ENCODE assay signal across 18 cellular contexts in genomic region chr11:71478216-71478840, GRCh38. TPM values are rescaled to one million over a fixed set of nuclear protein-coding genes. Genes with fewer than 3 reads are reported as not detected.
DNase-seq lines count a peak whose midpoint lies in the region; ATAC-seq, FAIRE-seq and TF ChIP-seq lines count a peak whose summit lies in the region.
"Had no signal": no experiment of that assay in that cellular context is flagged by ENCODE, and none has a peak within 500 bp of the region (broad histone marks: within the 10 kb centered on the region; RNA-seq: fewer than 3 reads in every experiment).

No MANE protein-coding gene starts in this region.

- no peaks in the 10 kb centered on the region for H3K4me1 ChIP-seq in Panc1 (ENCODE audit: control insufficient read depth, insufficient read depth, low read length)
- H3K4me1 ChIP-seq in H1 (replicated peaks in 1 of 4; ENCODE audit: control insufficient read depth in 3 of 4, insufficient read depth in 4 of 4, low read length in 3 of 4), result peaks cover 0 to 9% (median 4%) of the 10 kb centered on the region in 4 experiments; a peak in 6 of 7 replicates
- H3K4me1 ChIP-seq in spleen, result peaks cover 0 to 17% (median 7%) of the 10 kb centered on the region in 6 donors

- no peaks in the 10 kb centered on the region for H3K79me2 ChIP-seq in H1 (ENCODE audit: control insufficient read depth in 1 of 2, insufficient read depth in 2 of 2, low read length in 2 of 2)

- H3K36me3 ChIP-seq in Panc1 (ENCODE audit: control insufficient read depth, insufficient read depth, low read length) (peaks cover 4% of the 10 kb centered on the region), H1 (ENCODE audit: control insufficient read depth in 2 of 4, insufficient read depth in 4 of 4, low read length in 3 of 4) (peaks cover 7 to 24% (median 18%) of the 10 kb centered on the region in 4 experiments), spleen (peaks cover 0 to 100% (median 93%) of the 10 kb centered on the region in 6 donors)

- H3K4me3 ChIP-seq in Panc1 (ENCODE audit: low read depth in 2 of 2, low read length in 2 of 2) (no peak overlapping the region), H1 (ENCODE audit: extremely low read depth in 1 of 4, insufficient read depth in 2 of 4, low read depth in 3 of 4, low read length in 4 of 4) (no peak overlapping the region), spleen (no peak overlapping the region)
- H3K4me3 ChIP-seq: GM23248 had no signal

- no peak overlapping the region for H4K91ac ChIP-seq in H1 (replicated peaks; ENCODE audit: insufficient read length, low read length)

- peaks cover 6 to 15% of the 10 kb centered on the region in 2 experiments for H4K20me1 ChIP-seq in H1 (replicated peaks in 1 of 2; ENCODE audit: control insufficient read depth in 1 of 2, insufficient read depth in 2 of 2, low read length in 2 of 2)

- no peak overlapping the region for H4K5ac ChIP-seq in H1 (ENCODE audit: insufficient read length, low read depth, low read length)

- H3K27ac Mint-ChIP-seq in activated naive CD8-positive, alpha-beta T cell treated with anti-CD3 and anti-CD28 coated beads for 36 hours, result no peak overlapping the region
- H3K27ac Mint-ChIP-seq: CD4-positive, alpha-beta T cell had no signal

- CTCF ChIA-PET in Panc1 (lab: Charles Lee) (no interaction called here), H1 (lab: Charles Lee; ENCODE audit: partially characterized antibody) (interaction anchor here (1.1 kb wide), 1 partner anchor 106 kb away, joined by 3 read pairs; no protein-coding TSS in a partner anchor)

- H3K4me2 ChIP-seq in H1 (ENCODE audit: insufficient read depth in 1 of 2, low read depth in 2 of 2, low read length in 2 of 2), result no peak overlapping the region; a peak in 1 of 4 replicates

- H3K9ac ChIP-seq in H1 (replicated peaks in 1 of 4; ENCODE audit: extremely low read depth in 1 of 4, low read depth in 3 of 4, low read length in 3 of 4), result no peak overlapping the region
- H3K9ac ChIP-seq: GM23248 had no signal

- H2BK15ac ChIP-seq in H1 (ENCODE audit: low read length), result no peak overlapping the region

- H3K23ac ChIP-seq in H1 (ENCODE audit: insufficient read length), result no peak overlapping the region

- H3K27ac ChIP-seq in Panc1 (ENCODE audit: low read length), result no peak overlapping the region
- H3K27ac ChIP-seq in H1 (ENCODE audit: low read depth, low read length), result no peak overlapping the region
- peak overlapping the region in 5 of 8 donors; percentile 11 to 50 (median 28) for H3K27ac ChIP-seq in spleen
- H3K27ac ChIP-seq: GM23248 had no signal

- H2AFZ ChIP-seq in H1 (ENCODE audit: low read length), result no peak overlapping the region
- H2AFZ ChIP-seq: GM23248 had no signal

- no peak for FAIRE-seq in H1 (lab: Jason Lieb, UNC)
- FAIRE-seq: G401.6, GM12892 had no signal

- no peak overlapping the region for H3K56ac ChIP-seq in H1 (replicated peaks; ENCODE audit: insufficient read length, low read depth, low read length)

- no peak for TF ChIP-seq CTCF in Panc1 (IDR thresholded peaks at IDR 0.05)
- no peak for TF ChIP-seq CTCF in H1 (IDR thresholded peaks at IDR 0.05; ENCODE audit: control extremely low read depth in 1 of 3, insufficient read depth in 1 of 3, low read depth in 1 of 3, low read length in 3 of 3)
- TF ChIP-seq CTCF in spleen (IDR thresholded peaks at IDR 0.05 in 8 of 11, conservative IDR thresholded peaks at IDR 0.05 in 3 of 11), result no peak

- no peak for TF ChIP-seq EP300 in H1 (IDR thresholded peaks at IDR 0.05; ENCODE audit: borderline replicate concordance in 1 of 2, low read depth in 2 of 2, low read length in 2 of 2)

- no peaks in the 10 kb centered on the region for H3K9me3 ChIP-seq in Panc1 (ENCODE audit: control insufficient read depth, insufficient read depth, low read depth, low read length)
- no peaks in the 10 kb centered on the region for H3K9me3 ChIP-seq in H1 (ENCODE audit: insufficient read depth in 2 of 2, low read depth in 1 of 2, low read length in 1 of 2)
- no peaks in the 10 kb centered on the region for H3K9me3 ChIP-seq in spleen

- in situ Hi-C loops in Panc1 (cut with HindIII; ENCODE audit: low pct_unique_long_range_greater_than_20kb, low sequenced_read_pairs), result no loop called here

- no peak overlapping the region for H2BK20ac ChIP-seq in H1 (ENCODE audit: low read length)

- TSS peak; percentile 41 for BruUV-seq in Panc1 (replicated peaks; lab: Mats Ljungman, UMichigan)

- TF ChIP-seq POLR2A in H1 (IDR thresholded peaks at IDR 0.05; ENCODE audit: control extremely low read depth in 1 of 2, low read depth in 2 of 2, low read length in 2 of 2) (no peak), spleen (IDR thresholded peaks at IDR 0.05) (no peak)

- H3K4me3 Mint-ChIP-seq in activated naive CD8-positive, alpha-beta T cell treated with anti-CD3 and anti-CD28 coated beads for 36 hours, result no peak overlapping the region
- H3K4me3 Mint-ChIP-seq: CD4-positive, alpha-beta T cell had no signal

- ATAC-seq in Right ventricle myocardium superior (ENCODE audit: poor library complexity), result no peak
- ATAC-seq in left cardiac atrium, result no peak
- no peak for ATAC-seq in Panc1
- ATAC-seq in GM19035 (IDR thresholded peaks at IDR 0.05; ENCODE audit: unreplicated experiment), result no peak
- ATAC-seq in HG02798 (IDR thresholded peaks at IDR 0.05; ENCODE audit: poor library complexity, unreplicated experiment), result no peak

- H3K23me2 ChIP-seq in H1 (ENCODE audit: low read depth, low read length), result no peaks in the 10 kb centered on the region

- no peak overlapping the region for H3K18ac ChIP-seq in H1 (ENCODE audit: extremely low read depth, low read length)

- no peaks in the 10 kb centered on the region for H3K9me3 Mint-ChIP-seq in activated naive CD8-positive, alpha-beta T cell treated with anti-CD3 and anti-CD28 coated beads for 36 hours
- H3K9me3 Mint-ChIP-seq: CD4-positive, alpha-beta T cell had no signal

- no peaks in the 10 kb centered on the region for H3K27me3 Mint-ChIP-seq in activated naive CD8-positive, alpha-beta T cell treated with anti-CD3 and anti-CD28 coated beads for 36 hours
- H3K27me3 Mint-ChIP-seq: CD4-positive, alpha-beta T cell had no signal

- DNase-seq in Right ventricle myocardium superior (peak; percentile 27), left cardiac atrium (no peak), Panc1 (ENCODE audit: low read depth, low spot score) (no peak), H1 (ENCODE audit: low read depth in 1 of 2, low spot score in 2 of 2) (no peak), spleen (peak; percentile 68)
- no peak for DNase-seq in activated naive CD8-positive, alpha-beta T cell treated with anti-CD3 and anti-CD28 coated beads for 36 hours
- DNase-seq: 8988T; AML-193; C1 segment of cervical spinal cord; CD4-positive, alpha-beta T cell; DMS79 treated with DMSO at 0.1 percent for 48 hours; EL; GM23248 had no signal

- H3K36me3 Mint-ChIP-seq in activated naive CD8-positive, alpha-beta T cell treated with anti-CD3 and anti-CD28 coated beads for 36 hours, result peaks cover 19% of the 10 kb centered on the region

- peak overlapping the region; percentile 52; the same call in 1 of the 2 replicates for H2BK5ac ChIP-seq in H1 (ENCODE audit: low read depth, low read length)

- intact Hi-C loops in Right ventricle myocardium superior (cut with DNase I) (no loop called here), left cardiac atrium (cut with DNase I) (no loop called here), Panc1 (cut with micrococcal nuclease; ENCODE audit: unreplicated experiment) (no loop called here), spleen (cut with DNase I; ENCODE audit: low total_unique reads) (no loop called here)

- no peak overlapping the region for H2BK120ac ChIP-seq in H1 (replicated peaks; ENCODE audit: low read depth, low read length)

- H2BK12ac ChIP-seq in H1 (ENCODE audit: low read depth, low read length), result 0 out of 2 replicates have a peak overlapping the region, but pooled peaks have one; percentile 9

- POLR2A ChIA-PET in Panc1 (lab: Charles Lee), result no interaction called here
- POLR2A ChIA-PET in H1 (lab: Charles Lee; ENCODE audit: partially characterized antibody), result interaction anchor here (1.0 kb wide), 1 partner anchor 15 kb away, joined by 4 read pairs; no protein-coding TSS in a partner anchor

- no peak overlapping the region for H3K14ac ChIP-seq in H1 (ENCODE audit: insufficient read length)

- no peaks in the 10 kb centered on the region for H3K79me1 ChIP-seq in H1 (ENCODE audit: low read depth, low read length)

- H3K27me3 ChIP-seq in Panc1 (ENCODE audit: control insufficient read depth, insufficient read depth, low read length) (no peaks in the 10 kb centered on the region), H1 (replicated peaks in 1 of 4; ENCODE audit: control insufficient read depth in 3 of 4, extremely low read depth in 1 of 4, insufficient read depth in 3 of 4, low read length in 3 of 4) (no peaks in the 10 kb centered on the region), spleen (replicated peaks in 1 of 7) (no peaks in the 10 kb centered on the region)

- no peak for TF ChIP-seq RAD21 in H1 (IDR thresholded peaks at IDR 0.05 in 1 of 2, conservative IDR thresholded peaks at IDR 0.05 in 1 of 2; ENCODE audit: low read depth in 2 of 2, low read length in 2 of 2)

- H3K4me1 Mint-ChIP-seq in activated naive CD8-positive, alpha-beta T cell treated with anti-CD3 and anti-CD28 coated beads for 36 hours, result no peaks in the 10 kb centered on the region

- no peak overlapping the region for H2AK5ac ChIP-seq in H1 (ENCODE audit: low read depth, low read length)

- H3K4ac ChIP-seq in H1 (replicated peaks; ENCODE audit: insufficient read length, low read depth, low read length), result no peak overlapping the region

- peak overlapping the region; percentile 31; the same call in 1 of the 2 replicates for H4K8ac ChIP-seq in H1 (ENCODE audit: extremely low read depth, insufficient read depth, low read length)

- 91% methylated on average over 24 of the region's 24 CpGs; no CpG with 5 or more reads in 1 of the 2 experiments for WGBS in H1 (ENCODE audit: extremely low coverage in 1 of 2, insufficient coverage in 1 of 2, insufficient read length in 1 of 2, insufficient replicate concordance in 2 of 2, low coverage in 1 of 2, low lambda C conversion rate in 2 of 2, missing lambda C conversion rate in 1 of 2), 2 experiments
- 64 to 78% (median 70%) methylated on average over 24 of the region's 24 CpGs for WGBS in spleen, 5 donors

RNA-seq across cellular contexts. Expression of gene NADSYN1, which starts 25.3 kb away (rescaled TPM):
- total RNA-seq in Right ventricle myocardium superior (18.5 TPM), left cardiac atrium (10 to 100 TPM; 25.9 to 26.7 TPM), Panc1 (2021; ENCODE audit: unreplicated experiment) (76.1 TPM), spleen (100 to 1,000 TPM in 6 of 7 donors, 10 to 100 TPM in 1; 89.6 to 137 (median 112) TPM)
- 69.6 TPM for polyA plus RNA-seq in Panc1 (2012; ENCODE audit: insufficient read length)
- 36.2 and 38.3 TPM in 2 replicates for total RNA-seq in H1 (2021; fragmentation: NEBNext Ultra II Directional; extraction: Animal tissue kit (Norgen Biotek cat#: 25700))
- polyA plus RNA-seq in H1 (2011; rRNA removed) (38.6 and 46.9 TPM in 2 replicates), spleen (100 to 1,000 TPM in 1 of 3 donors, 10 to 100 TPM in 2; 68.4 to 101 (median 74.4) TPM)
- 47.2 TPM for polyA plus RNA-seq in H1 (2011; cell fraction: cytosol; rRNA removed)
- polyA plus RNA-seq in H1 (2011; cell fraction: nucleus; rRNA removed), result 123 TPM
- 33.7 to 49.7 TPM (median 43.4 TPM) in 4 replicates for polyA plus RNA-seq in H1 (2012, experiment 1 of 2)
- 35.4 TPM for polyA plus RNA-seq in H1 (2012, experiment 2 of 2)
- polyA plus RNA-seq in H1 (2013, experiment 1 of 2), result 27.1 TPM
- 23.0 TPM for polyA plus RNA-seq in H1 (2013, experiment 2 of 2)
- 51.7 and 52.2 TPM in 2 replicates for polyA minus RNA-seq in H1 (2011; rRNA and poly(A)+ RNA removed)
- 20.0 TPM for polyA minus RNA-seq in H1 (2011; cell fraction: cytosol; rRNA and poly(A)+ RNA removed)
- 49.1 TPM for polyA minus RNA-seq in H1 (2011; cell fraction: nucleus; rRNA and poly(A)+ RNA removed)
- 10 to 100 TPM; 59.9 to 66.8 TPM for total RNA-seq in activated naive CD8-positive, alpha-beta T cell treated with anti-CD3 and anti-CD28 coated beads for 36 hours

RNA-seq across cellular contexts. Expression of gene DHCR7, which starts 30.1 kb away (rescaled TPM):
- 48.5 TPM for total RNA-seq in Right ventricle myocardium superior
- total RNA-seq in left cardiac atrium, result 10 to 100 TPM; 53.8 to 63.3 TPM
- total RNA-seq in Panc1 (2021; ENCODE audit: unreplicated experiment), result 356 TPM
- 397 TPM for polyA plus RNA-seq in Panc1 (2012; ENCODE audit: insufficient read length)
- 144 and 148 TPM in 2 replicates for total RNA-seq in H1 (2021; fragmentation: NEBNext Ultra II Directional; extraction: Animal tissue kit (Norgen Biotek cat#: 25700))
- polyA plus RNA-seq in H1 (2011; rRNA removed), result 157 and 196 TPM in 2 replicates
- 108 TPM for polyA plus RNA-seq in H1 (2011; cell fraction: cytosol; rRNA removed)
- 185 TPM for polyA plus RNA-seq in H1 (2011; cell fraction: nucleus; rRNA removed)
- polyA plus RNA-seq in H1 (2012, experiment 1 of 2), result 120 to 136 TPM (median 129 TPM) in 4 replicates
- 170 TPM for polyA plus RNA-seq in H1 (2012, experiment 2 of 2)
- polyA plus RNA-seq in H1 (2013, experiment 1 of 2), result 351 TPM
- polyA plus RNA-seq in H1 (2013, experiment 2 of 2), result 348 TPM
- 125 and 139 TPM in 2 replicates for polyA minus RNA-seq in H1 (2011; rRNA and poly(A)+ RNA removed)
- polyA minus RNA-seq in H1 (2011; cell fraction: cytosol; rRNA and poly(A)+ RNA removed), result 116 TPM
- 56.5 TPM for polyA minus RNA-seq in H1 (2011; cell fraction: nucleus; rRNA and poly(A)+ RNA removed)
- 10 to 100 TPM; 10.9 to 26.4 (median 18.2) TPM for total RNA-seq in spleen
- 1 to 10 TPM; 3.6 to 6.2 (median 4.4) TPM for polyA plus RNA-seq in spleen
- total RNA-seq in activated naive CD8-positive, alpha-beta T cell treated with anti-CD3 and anti-CD28 coated beads for 36 hours, result 10 to 100 TPM; 77.2 to 87.3 TPM

RNA-seq across cellular contexts. Expression of gene KRTAP5-7, which starts 48.7 kb away (rescaled TPM):
- total RNA-seq in Right ventricle myocardium superior (not detected), left cardiac atrium (not detected), Panc1 (2021; ENCODE audit: unreplicated experiment) (not detected), spleen (under 1 TPM in 3 of 7 donors, not detected in 4; 0.37 to 0.72 (median 0.70) TPM)
- polyA plus RNA-seq in Panc1 (2012; ENCODE audit: insufficient read length), result not detected
- not detected in 2 replicates for total RNA-seq in H1 (2021; fragmentation: NEBNext Ultra II Directional; extraction: Animal tissue kit (Norgen Biotek cat#: 25700))
- polyA plus RNA-seq in H1 (2011; rRNA removed) (not detected in 2 replicates), spleen (under 1 TPM in 1 of 3 donors, not detected in 2; 0.13 TPM)
- not detected for polyA plus RNA-seq in H1 (2011; cell fraction: cytosol; rRNA removed)
- 0.16 TPM for polyA plus RNA-seq in H1 (2011; cell fraction: nucleus; rRNA removed)
- not detected in 4 replicates for polyA plus RNA-seq in H1 (2012, experiment 1 of 2)
- polyA plus RNA-seq in H1 (2012, experiment 2 of 2), result not detected
- polyA plus RNA-seq in H1 (2013, experiment 1 of 2), result not detected
- polyA plus RNA-seq in H1 (2013, experiment 2 of 2), result not detected
- polyA minus RNA-seq in H1 (2011; rRNA and poly(A)+ RNA removed), result 0.13 TPM in 1 of 2 replicates, not detected in the other
- polyA minus RNA-seq in H1 (2011; cell fraction: cytosol; rRNA and poly(A)+ RNA removed), result not detected
- not detected for polyA minus RNA-seq in H1 (2011; cell fraction: nucleus; rRNA and poly(A)+ RNA removed)
- not detected for total RNA-seq in activated naive CD8-positive, alpha-beta T cell treated with anti-CD3 and anti-CD28 coated beads for 36 hours
- total RNA-seq: CD4-positive, alpha-beta T cell; GM23248; H7 had no signal
- polyA plus RNA-seq: GM23248 had no signal

RNA-seq across cellular contexts. Expression of gene KRTAP5-8, which starts 59.5 kb away (rescaled TPM):
- total RNA-seq in Right ventricle myocardium superior (not detected), left cardiac atrium (not detected), Panc1 (2021; ENCODE audit: unreplicated experiment) (not detected), spleen (under 1 TPM in 3 of 7 donors, not detected in 4; 0.30 to 0.63 (median 0.43) TPM)
- polyA plus RNA-seq in Panc1 (2012; ENCODE audit: insufficient read length), result not detected
- total RNA-seq in H1 (2021; fragmentation: NEBNext Ultra II Directional; extraction: Animal tissue kit (Norgen Biotek cat#: 25700)), result not detected in 2 replicates
- polyA plus RNA-seq in H1 (2011; rRNA removed) (0.06 TPM in 1 of 2 replicates, not detected in the other), spleen (under 1 TPM; 0.09 to 0.20 (median 0.13) TPM)
- not detected for polyA plus RNA-seq in H1 (2011; cell fraction: cytosol; rRNA removed)
- 0.13 TPM for polyA plus RNA-seq in H1 (2011; cell fraction: nucleus; rRNA removed)
- polyA plus RNA-seq in H1 (2012, experiment 1 of 2), result not detected in 4 replicates
- not detected for polyA plus RNA-seq in H1 (2012, experiment 2 of 2)
- not detected for polyA plus RNA-seq in H1 (2013, experiment 1 of 2)
- polyA plus RNA-seq in H1 (2013, experiment 2 of 2), result not detected
- polyA minus RNA-seq in H1 (2011; rRNA and poly(A)+ RNA removed), result 0.29 TPM in 1 of 2 replicates, not detected in the other
- polyA minus RNA-seq in H1 (2011; cell fraction: cytosol; rRNA and poly(A)+ RNA removed), result not detected
- not detected for polyA minus RNA-seq in H1 (2011; cell fraction: nucleus; rRNA and poly(A)+ RNA removed)
- not detected for total RNA-seq in activated naive CD8-positive, alpha-beta T cell treated with anti-CD3 and anti-CD28 coated beads for 36 hours
- total RNA-seq: CD4-positive, alpha-beta T cell; GM23248; H7 had no signal
- polyA plus RNA-seq: GM23248 had no signal

Comparison
In these comparisons a context has a peak if more than half of its experiments do, and no peak if none do; other contexts are left out.
1. DNase-seq: peak in Right ventricle myocardium superior (single experiment) and spleen (single experiment); none in left cardiac atrium (single experiment), Panc1 (single experiment), H1 (0 of 2) and activated naive CD8-positive, alpha-beta T cell treated with anti-CD3 and anti-CD28 coated beads for 36 hours (single experiment).
2. H3K27ac ChIP-seq: peak in spleen (5 of 8); none in Panc1 (single experiment) and H1 (single experiment).